ENCODE assay signal across 10 cellular contexts in the genomic region with DNA sequence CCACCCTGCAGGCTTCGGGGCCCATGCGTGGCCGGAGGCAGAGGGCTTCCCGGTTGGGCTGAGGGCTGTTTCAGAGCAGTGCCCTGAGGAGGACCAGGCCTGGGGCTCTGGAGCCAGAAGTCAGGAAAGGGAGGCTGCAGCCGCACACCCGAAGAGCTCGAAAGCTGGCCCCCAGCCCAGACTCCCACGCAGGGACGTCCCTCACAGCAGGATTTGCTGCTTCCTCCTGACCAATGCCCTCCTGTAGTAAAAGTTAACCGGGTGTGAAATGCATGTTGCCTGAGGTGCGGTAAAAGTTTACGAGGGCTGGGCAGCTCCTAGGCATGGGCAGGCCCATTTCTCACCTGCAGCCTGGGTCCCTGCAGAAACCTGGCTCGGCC.
DNase-seq lines count a peak whose midpoint lies in the region; ATAC-seq, FAIRE-seq and TF ChIP-seq lines count a peak whose summit lies in the region.
"Had no signal": no experiment of that assay in that cellular context is flagged by ENCODE, and none has a peak within 500 bp of the region (broad histone marks: within the 10 kb centered on the region; RNA-seq: fewer than 3 reads in every experiment).

No MANE protein-coding gene starts in this region.

- no peaks in the 10 kb centered on the region for H3K9me3 Mint-ChIP-seq in neural crest cell
- H3K9me3 Mint-ChIP-seq in naive thymus-derived CD8-positive, alpha-beta T cell = no peaks in the 10 kb centered on the region

- H3K4me1 ChIP-seq in HepG2 (ENCODE audit: insufficient read depth, low read length) (peaks cover 92% of the 10 kb centered on the region), right lobe of liver (no peaks in the 10 kb centered on the region)

- TF ChIP-seq EP300 in HepG2 (IDR thresholded peaks at IDR 0.05; ENCODE audit: low read depth in 2 of 2, low read length in 2 of 2) (no peak), HepG2 (CRISPR knock-in tag; IDR thresholded peaks at IDR 0.05; ENCODE audit: borderline replicate concordance) (no peak)

- no TSS peak for BruUV-seq in HepG2 (replicated peaks; lab: Mats Ljungman, UMichigan)

- POLR2A ChIA-PET in HepG2 (lab: Yijun Ruan, JAX) = interaction anchor here (0.7 to 5.4 kb wide), 2 partner anchors 13 to 60 kb away, joined by 4 to 78 read pairs; no protein-coding TSS in a partner anchor
- POLR2A ChIA-PET in naive thymus-derived CD8-positive, alpha-beta T cell (lab: Charles Lee) = interaction anchor here (0.7 kb wide), 1 partner anchor 222 kb away, joined by 3 read pairs; no protein-coding TSS in a partner anchor

- peaks cover 36% of the 10 kb centered on the region for H3K4me1 Mint-ChIP-seq in neural crest cell
- peaks cover 0 to 2% (median 0%) of the 10 kb centered on the region in 4 donors for H3K4me1 Mint-ChIP-seq in naive thymus-derived CD8-positive, alpha-beta T cell

- TF ChIP-seq POLR2A in HepG2 (IDR thresholded peaks at IDR 0.05; ENCODE audit: insufficient read depth in 1 of 2, low read depth in 2 of 2, low read length in 2 of 2) = no peak
- no peak for TF ChIP-seq POLR2A in right lobe of liver (IDR thresholded peaks at IDR 0.05)

- intact Hi-C loops in HepG2 (cut with micrococcal nuclease; ENCODE audit: unreplicated experiment) (no loop called here), right lobe of liver (cut with DNase I) (no loop called here)

- H3K27ac Mint-ChIP-seq in neural crest cell (ENCODE audit: unreplicated experiment) = peak overlapping the region; percentile 14
- H3K27ac Mint-ChIP-seq in naive thymus-derived CD8-positive, alpha-beta T cell = no peak overlapping the region

- H3K27me3 ChIP-seq in HepG2 (ENCODE audit: control insufficient read depth in 1 of 2, insufficient read depth in 2 of 2, low read length in 2 of 2) (no peaks in the 10 kb centered on the region), right lobe of liver (no peaks in the 10 kb centered on the region)

- H3K27me3 Mint-ChIP-seq in neural crest cell (ENCODE audit: low read depth) = peaks cover 6% of the 10 kb centered on the region
- peaks cover 4 to 49% (median 9%) of the 10 kb centered on the region in 5 donors for H3K27me3 Mint-ChIP-seq in naive thymus-derived CD8-positive, alpha-beta T cell

- H3K36me3 ChIP-seq in HepG2 (replicated peaks in 1 of 2; ENCODE audit: control insufficient read depth in 1 of 2, insufficient read depth in 2 of 2, low read length in 2 of 2) (no peaks in the 10 kb centered on the region), right lobe of liver (no peaks in the 10 kb centered on the region)

- no peak overlapping the region for H3K4me2 ChIP-seq in HepG2 (ENCODE audit: low read depth, low read length)

- no peak overlapping the region for H3K27ac ChIP-seq in HepG2 (ENCODE audit: extremely low read length, insufficient read depth, low read length)
- no peak overlapping the region for H3K27ac ChIP-seq in right lobe of liver

- no peaks in the 10 kb centered on the region for H3K79me2 ChIP-seq in HepG2 (ENCODE audit: insufficient read depth, low read length)

- H3K36me3 Mint-ChIP-seq in neural crest cell (ENCODE audit: low read depth) = no peaks in the 10 kb centered on the region
- no peaks in the 10 kb centered on the region for H3K36me3 Mint-ChIP-seq in naive thymus-derived CD8-positive, alpha-beta T cell

- no peak overlapping the region for H3K4me3 Mint-ChIP-seq in neural crest cell
- H3K4me3 Mint-ChIP-seq in naive thymus-derived CD8-positive, alpha-beta T cell = no peak overlapping the region

- TF ChIP-seq CTCF in HepG2 (CRISPR knock-in tag; IDR thresholded peaks at IDR 0.05) (no peak), right lobe of liver (IDR thresholded peaks at IDR 0.05) (no peak), neural crest cell (conservative IDR thresholded peaks at IDR 0.05) (no peak)

- in situ Hi-C loops in HepG2 (cut with HindIII; ENCODE audit: extremely low pct_ligation_motif_present, low pct_unique_long_range_greater_than_20kb) = no loop called here

- H3K9ac ChIP-seq in HepG2 (ENCODE audit: insufficient read depth, low read depth, low read length) = no peak overlapping the region

- no peaks in the 10 kb centered on the region for H3K9me3 ChIP-seq in HepG2 (ENCODE audit: low read length)
- no peaks in the 10 kb centered on the region for H3K9me3 ChIP-seq in right lobe of liver

- H4K20me1 ChIP-seq in HepG2 (ENCODE audit: insufficient read depth, low read length) = no peaks in the 10 kb centered on the region

- H3K4me3 ChIP-seq in HepG2 (replicated peaks in 1 of 3; ENCODE audit: insufficient read depth in 1 of 3, low read depth in 2 of 3, low read length in 3 of 3) (no peak overlapping the region), right lobe of liver (no peak overlapping the region)

- no CpG with 5 or more reads among the region's 13 CpGs for WGBS in HepG2 (ENCODE audit: low lambda C conversion rate)
- WGBS in right lobe of liver (ENCODE audit: insufficient coverage, low coverage, low lambda C conversion rate, missing lambda C conversion rate) = no CpG with 5 or more reads among the region's 13 CpGs

- ATAC-seq in HepG2 (no peak), right lobe of liver (no peak), HG03439 (IDR thresholded peaks at IDR 0.05; ENCODE audit: unreplicated experiment) (no peak)
- no peak for ATAC-seq in naive thymus-derived CD8-positive, alpha-beta T cell

- FAIRE-seq in HepG2 (lab: Jason Lieb, UNC) = no peak

- DNase-seq in HepG2 (ENCODE audit: low spot score) (no peak), right lobe of liver (no peak), glomerular visceral epithelial cell (ENCODE audit: extremely low spot score) (peak; percentile 7), neural crest cell (ENCODE audit: low read depth, low spot score) (no peak), germinal center (ENCODE audit: low spot score) (no peak), NCI-H774 (lab: John Stamatoyannopoulos, UW) (no peak)
- no peak for DNase-seq in naive thymus-derived CD8-positive, alpha-beta T cell
- DNase-seq: 8988T; central memory CD4-positive, alpha-beta T cell had no signal

- TF ChIP-seq RAD21 in HepG2 (CRISPR knock-in tag; IDR thresholded peaks at IDR 0.05) = no peak

- no peak overlapping the region for H2AFZ ChIP-seq in HepG2 (ENCODE audit: low read length)

- CTCF ChIA-PET in HepG2 (lab: Yijun Ruan, JAX; ENCODE audit: low intra/inter-chr PET ratio, low total read pairs) = no interaction called here

TF ChIP-seq in HepG2, 621 proteins besides CTCF, POLR2A, EP300 and RAD21:
- no peak for TF ChIP-seq ATF1 (CRISPR knock-in tag; IDR thresholded peaks at IDR 0.05)
- TF ChIP-seq, protein P1, sequence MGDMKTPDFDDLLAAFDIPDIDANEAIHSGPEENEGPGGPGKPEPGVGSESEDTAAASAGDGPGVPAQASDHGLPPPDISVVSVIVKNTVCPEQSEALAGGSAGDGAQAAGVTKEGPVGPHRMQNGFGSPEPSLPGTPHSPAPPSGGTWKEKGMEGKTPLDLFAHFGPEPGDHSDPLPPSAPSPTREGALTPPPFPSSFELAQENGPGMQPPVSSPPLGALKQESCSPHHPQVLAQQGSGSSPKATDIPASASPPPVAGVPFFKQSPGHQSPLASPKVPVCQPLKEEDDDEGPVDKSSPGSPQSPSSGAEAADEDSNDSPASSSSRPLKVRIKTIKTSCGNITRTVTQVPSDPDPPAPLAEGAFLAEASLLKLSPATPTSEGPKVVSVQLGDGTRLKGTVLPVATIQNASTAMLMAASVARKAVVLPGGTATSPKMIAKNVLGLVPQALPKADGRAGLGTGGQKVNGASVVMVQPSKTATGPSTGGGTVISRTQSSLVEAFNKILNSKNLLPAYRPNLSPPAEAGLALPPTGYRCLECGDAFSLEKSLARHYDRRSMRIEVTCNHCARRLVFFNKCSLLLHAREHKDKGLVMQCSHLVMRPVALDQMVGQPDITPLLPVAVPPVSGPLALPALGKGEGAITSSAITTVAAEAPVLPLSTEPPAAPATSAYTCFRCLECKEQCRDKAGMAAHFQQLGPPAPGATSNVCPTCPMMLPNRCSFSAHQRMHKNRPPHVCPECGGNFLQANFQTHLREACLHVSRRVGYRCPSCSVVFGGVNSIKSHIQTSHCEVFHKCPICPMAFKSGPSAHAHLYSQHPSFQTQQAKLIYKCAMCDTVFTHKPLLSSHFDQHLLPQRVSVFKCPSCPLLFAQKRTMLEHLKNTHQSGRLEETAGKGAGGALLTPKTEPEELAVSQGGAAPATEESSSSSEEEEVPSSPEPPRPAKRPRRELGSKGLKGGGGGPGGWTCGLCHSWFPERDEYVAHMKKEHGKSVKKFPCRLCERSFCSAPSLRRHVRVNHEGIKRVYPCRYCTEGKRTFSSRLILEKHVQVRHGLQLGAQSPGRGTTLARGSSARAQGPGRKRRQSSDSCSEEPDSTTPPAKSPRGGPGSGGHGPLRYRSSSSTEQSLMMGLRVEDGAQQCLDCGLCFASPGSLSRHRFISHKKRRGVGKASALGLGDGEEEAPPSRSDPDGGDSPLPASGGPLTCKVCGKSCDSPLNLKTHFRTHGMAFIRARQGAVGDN (CRISPR knock-in tag; IDR thresholded peaks at IDR 0.05) = peak; percentile 40
